ENCODE assay signal across 8 cellular contexts in genomic region chr3:132210476-132211346, GRCh38.
DNase-seq lines count a peak whose midpoint lies in the region; ATAC-seq and TF ChIP-seq lines count a peak whose summit lies in the region.

No MANE protein-coding gene starts in this region.

- H3K4me3 Mint-ChIP-seq in naive thymus-derived CD8-positive, alpha-beta T cell: no peak overlapping the region

- H3K4me1 Mint-ChIP-seq in naive thymus-derived CD8-positive, alpha-beta T cell: no peaks in the 10 kb centered on the region

- H3K27ac ChIP-seq in 22Rv1 (no peak overlapping the region), caudate nucleus (ENCODE audit: low read depth, low read length) (no peak overlapping the region)

- H3K4me3 ChIP-seq in GM12875 (ENCODE audit: low read depth, low read length) (no peak overlapping the region), epithelial cell of proximal tubule (ENCODE audit: low read depth, low read length) (no peak overlapping the region)

- POLR2A ChIA-PET in naive thymus-derived CD8-positive, alpha-beta T cell (lab: Charles Lee): no interaction called here

- DNase-seq in NCI-H2171 treated with DMSO at 0.1 percent for 48 hours (lab: John Stamatoyannopoulos, UW) (peak; percentile 3), epithelial cell of proximal tubule (ENCODE audit: low read depth) (no peak), caudate nucleus (lab: John Stamatoyannopoulos, UW) (no peak)
- peak; percentile 5 for DNase-seq in stimulated activated CD4-positive, alpha-beta T cell treated with anti-CD3 and anti-CD28 coated beads, Interleukin-1b, Interleukin-23, amount 100 ng/mL, for 48 hours
- no peak for DNase-seq in naive thymus-derived CD8-positive, alpha-beta T cell

- ATAC-seq in HG03442 (IDR thresholded peaks at IDR 0.05; ENCODE audit: unreplicated experiment): no peak
- ATAC-seq in naive thymus-derived CD8-positive, alpha-beta T cell: no peak

- H3K9me3 Mint-ChIP-seq in naive thymus-derived CD8-positive, alpha-beta T cell: no peaks in the 10 kb centered on the region

- peaks cover 14 to 31% (median 17%) of the 10 kb centered on the region in 5 donors for H3K27me3 Mint-ChIP-seq in naive thymus-derived CD8-positive, alpha-beta T cell

- TF ChIP-seq CTCF in 22Rv1 (IDR thresholded peaks at IDR 0.05) (peak; percentile 95), GM12875 (IDR thresholded peaks at IDR 0.05; ENCODE audit: borderline replicate concordance, insufficient read depth, low read depth, low read length) (peak; percentile 72; the same call in 1 of the 2 replicates), epithelial cell of proximal tubule (conservative IDR thresholded peaks at IDR 0.05; ENCODE audit: low read depth, low read length) (peak; percentile 79)

- no peaks in the 10 kb centered on the region for H3K36me3 Mint-ChIP-seq in naive thymus-derived CD8-positive, alpha-beta T cell

- H3K27ac Mint-ChIP-seq in naive thymus-derived CD8-positive, alpha-beta T cell: peak overlapping the region in 1 of 10 donors; percentile 78

Comparison
In these comparisons a context has a peak if more than half of its experiments do, and no peak if none do; other contexts are left out.
1. DNase-seq: peak in NCI-H2171 treated with DMSO at 0.1 percent for 48 hours (single experiment) and stimulated activated CD4-positive, alpha-beta T cell treated with anti-CD3 and anti-CD28 coated beads, Interleukin-1b, Interleukin-23, amount 100 ng/mL, for 48 hours (single experiment); none in epithelial cell of proximal tubule (single experiment), caudate nucleus (0 of 61) and naive thymus-derived CD8-positive, alpha-beta T cell (0 of 10).
2. Peak in every context shown above with its lines, with median percentiles within 50 percentile points of each other: CTCF ChIP-seq.